ENCODE assay signal across 15 cellular contexts in the genomic region with DNA sequence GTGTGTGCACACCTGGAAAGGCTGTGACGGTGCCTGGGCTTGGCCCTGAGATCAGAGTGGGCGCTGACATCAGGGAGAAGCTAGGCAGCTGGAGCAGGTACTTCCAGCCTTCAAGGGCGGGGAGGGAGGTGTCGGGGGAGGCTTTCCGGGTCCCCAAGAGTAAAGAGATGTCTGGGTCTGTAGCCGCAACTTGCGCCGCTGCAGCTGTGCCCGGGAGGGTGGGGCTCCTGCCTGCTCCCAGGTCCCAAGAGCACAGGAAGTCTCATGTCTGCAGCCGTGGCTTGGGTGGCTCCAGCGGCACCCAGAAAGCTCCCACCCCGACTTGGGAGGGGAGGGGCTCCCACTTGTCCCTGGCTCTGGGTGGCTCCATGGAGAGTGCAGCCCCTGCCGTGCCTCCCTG.
A peak's percentile ranks its signal among the peaks of the same experiment; 100 is the strongest.
DNase-seq lines count a peak whose midpoint lies in the region; ATAC-seq and TF ChIP-seq lines count a peak whose summit lies in the region.
"Had no signal": no experiment of that assay in that cellular context is flagged by ENCODE, and none has a peak within 500 bp of the region (broad histone marks: within the 10 kb centered on the region; RNA-seq: fewer than 3 reads in every experiment).

No MANE protein-coding gene starts in this region.

- H3K56ac ChIP-seq in H9 (ENCODE audit: insufficient read length, low read depth, low read length), result no peak overlapping the region

- peak; percentile 47 for DNase-seq in activated CD8-positive, alpha-beta memory T cell treated with anti-CD3 and anti-CD28 coated beads, Interleukin-2, amount 10 ng/mL, durations not matched to agents 7 days and 5 days
- no peak for DNase-seq in activated CD8-positive, alpha-beta memory T cell treated with anti-CD3 and anti-CD28 coated beads for 24 hours
- DNase-seq in H9, result peak; percentile 29
- peak; percentile 32 for DNase-seq in activated CD4-positive, alpha-beta memory T cell treated with anti-CD3 and anti-CD28 coated beads, Interleukin-2, amount 10 ng/mL, durations not matched to agents 7 days and 5 days
- DNase-seq in naive thymus-derived CD4-positive, alpha-beta T cell, result peak in 7 of 9 donors; percentile 28 to 69 (median 53)
- no peak for DNase-seq in NCI-H446 treated with DMSO at 0.1 percent for 48 hours (lab: John Stamatoyannopoulos, UW)
- no peak for DNase-seq in NCI-H526 treated with DMSO at 0.1 percent for 48 hours (lab: John Stamatoyannopoulos, UW)
- DNase-seq: activated B cell treated with CpG ODN at 0.5 μM for 24 hours, colonic mucosa, COR-L47, foreskin melanocyte, left colon, NCI-H1436 had no signal

- intact Hi-C loops in naive thymus-derived CD4-positive, alpha-beta T cell (cut with micrococcal nuclease), result no loop called here

- no peak overlapping the region for H3T11ph ChIP-seq in H9 (ENCODE audit: low read length)

- no peak overlapping the region for H3K14ac ChIP-seq in H9 (ENCODE audit: insufficient read depth, low read length)

- no peak overlapping the region for H3K4ac ChIP-seq in H9 (ENCODE audit: low read depth, low read length)

- H3K36me3 ChIP-seq in naive thymus-derived CD4-positive, alpha-beta T cell (ENCODE audit: control insufficient read depth in 2 of 3, insufficient read depth in 3 of 3, low read length in 3 of 3), result no peaks in the 10 kb centered on the region
- H3K36me3 ChIP-seq: colonic mucosa, neutrophil had no signal

- no peak overlapping the region for H3K18ac ChIP-seq in H9 (ENCODE audit: insufficient read length, low read depth, low read length)

- no peak overlapping the region for H2AK5ac ChIP-seq in H9 (ENCODE audit: insufficient read length, low read length)

- H3K4me1 ChIP-seq in H9 (ENCODE audit: insufficient read depth, low read length), result no peaks in the 10 kb centered on the region
- H3K4me1 ChIP-seq in naive thymus-derived CD4-positive, alpha-beta T cell (ENCODE audit: control insufficient read depth in 2 of 2, insufficient read depth in 2 of 2, low read length in 2 of 2), result peaks cover 17 to 53% of the 10 kb centered on the region in 2 donors
- H3K4me1 ChIP-seq: colonic mucosa had no signal

- no peak overlapping the region for H2BK15ac ChIP-seq in H9 (ENCODE audit: low read depth, low read length)

- POLR2A ChIA-PET in activated CD4-positive, alpha-beta memory T cell treated with anti-CD3 and anti-CD28 coated beads, Interleukin-2, amount 10 ng/mL, durations not matched to agents 7 days and 5 days (lab: Charles Lee), result interaction anchor here (0.8 to 1.4 kb wide), 2 partner anchors 11 to 102 kb away, joined by 3 read pairs; no protein-coding TSS in a partner anchor
- POLR2A ChIA-PET in naive thymus-derived CD4-positive, alpha-beta T cell (lab: Charles Lee), result interaction anchor here (0.7 to 3.8 kb wide), 5 partner anchors 8 to 28 kb away, joined by 5 to 34 read pairs (median 7); no protein-coding TSS in a partner anchor

- H3K9me3 Mint-ChIP-seq in activated CD8-positive, alpha-beta memory T cell treated with anti-CD3 and anti-CD28 coated beads, Interleukin-2, amount 10 ng/mL, durations not matched to agents 7 days and 5 days (ENCODE audit: low read depth), result no peaks in the 10 kb centered on the region
- H3K9me3 Mint-ChIP-seq in H9, result 0 out of 5 replicates have a peak, but pooled peaks cover 0 to 2% of the 10 kb centered on the region in 2 experiments
- H3K9me3 Mint-ChIP-seq in activated CD4-positive, alpha-beta memory T cell treated with anti-CD3 and anti-CD28 coated beads, Interleukin-2, amount 10 ng/mL, durations not matched to agents 7 days and 5 days, result no peaks in the 10 kb centered on the region
- no peaks in the 10 kb centered on the region for H3K9me3 Mint-ChIP-seq in naive thymus-derived CD4-positive, alpha-beta T cell
- H3K9me3 Mint-ChIP-seq: activated B cell treated with CpG ODN at 0.5 μM for 24 hours had no signal

- no peak overlapping the region for H4K5ac ChIP-seq in H9 (ENCODE audit: insufficient read length, low read depth, low read length)

- no CpG with 5 or more reads among the region's 13 CpGs for WGBS in H9 (ENCODE audit: extremely low coverage, insufficient read length, low lambda C conversion rate)

- H2AFZ ChIP-seq in H9 (ENCODE audit: low read length), result no peak overlapping the region

- H4K91ac ChIP-seq in H9 (ENCODE audit: insufficient read length, low read depth, low read length), result no peak overlapping the region

- no peak overlapping the region for H3K9ac ChIP-seq in H9 (ENCODE audit: extremely low read depth, insufficient read length, low read length)

- H3K4me3 ChIP-seq in naive thymus-derived CD4-positive, alpha-beta T cell (ENCODE audit: low read length), result no peak overlapping the region
- H3K4me3 ChIP-seq: colonic mucosa had no signal

- CTCF ChIA-PET in activated CD8-positive, alpha-beta memory T cell treated with anti-CD3 and anti-CD28 coated beads, Interleukin-2, amount 10 ng/mL, durations not matched to agents 7 days and 5 days (lab: Charles Lee), result interaction anchor here (0.8 to 1.3 kb wide), 3 partner anchors 11 to 15 kb away, joined by 3 to 5 read pairs (median 4); no protein-coding TSS in a partner anchor
- CTCF ChIA-PET in activated CD4-positive, alpha-beta memory T cell treated with anti-CD3 and anti-CD28 coated beads, Interleukin-2, amount 10 ng/mL, durations not matched to agents 7 days and 5 days (lab: Charles Lee), result no interaction called here
- CTCF ChIA-PET in naive thymus-derived CD4-positive, alpha-beta T cell (lab: Charles Lee), result interaction anchor here (0.7 to 1.1 kb wide), 2 partner anchors 40 to 1083 kb away, joined by 3 read pairs; no protein-coding TSS in a partner anchor

- H4K8ac ChIP-seq in H9 (replicated peaks; ENCODE audit: insufficient read length, low read depth, low read length), result no peak overlapping the region

- ATAC-seq in activated CD8-positive, alpha-beta memory T cell treated with anti-CD3 and anti-CD28 coated beads, Interleukin-2, amount 10 ng/mL, durations not matched to agents 7 days and 5 days, result peak; percentile 46
- ATAC-seq in naive thymus-derived CD4-positive, alpha-beta T cell, result peak; percentile 62
- ATAC-seq in HG02938 (IDR thresholded peaks at IDR 0.05; ENCODE audit: unreplicated experiment), result no peak
- ATAC-seq: left colon had no signal

- H2BK5ac ChIP-seq in H9 (ENCODE audit: insufficient read length, low read length), result no peak overlapping the region

- H3K4me3 Mint-ChIP-seq in activated CD8-positive, alpha-beta memory T cell treated with anti-CD3 and anti-CD28 coated beads, Interleukin-2, amount 10 ng/mL, durations not matched to agents 7 days and 5 days, result peak overlapping the region; percentile 17
- H3K4me3 Mint-ChIP-seq in H9, result no peak overlapping the region
- H3K4me3 Mint-ChIP-seq in activated CD4-positive, alpha-beta memory T cell treated with anti-CD3 and anti-CD28 coated beads, Interleukin-2, amount 10 ng/mL, durations not matched to agents 7 days and 5 days, result no peak overlapping the region
- peak overlapping the region; percentile 62 to 87 (median 76) for H3K4me3 Mint-ChIP-seq in naive thymus-derived CD4-positive, alpha-beta T cell
- H3K4me3 Mint-ChIP-seq: activated B cell treated with CpG ODN at 0.5 μM for 24 hours had no signal

- H3K4me2 ChIP-seq in H9 (ENCODE audit: insufficient read depth, insufficient read length, low read length), result no peak overlapping the region

- peak overlapping the region; percentile 30 for H3K27ac Mint-ChIP-seq in activated CD8-positive, alpha-beta memory T cell treated with anti-CD3 and anti-CD28 coated beads, Interleukin-2, amount 10 ng/mL, durations not matched to agents 7 days and 5 days
- H3K27ac Mint-ChIP-seq in H9, result no peak overlapping the region
- peak overlapping the region; percentile 41 for H3K27ac Mint-ChIP-seq in activated CD4-positive, alpha-beta memory T cell treated with anti-CD3 and anti-CD28 coated beads, Interleukin-2, amount 10 ng/mL, durations not matched to agents 7 days and 5 days
- peak overlapping the region in 8 of 9 donors; percentile 85 to 98 (median 90) for H3K27ac Mint-ChIP-seq in naive thymus-derived CD4-positive, alpha-beta T cell
- H3K27ac Mint-ChIP-seq: activated B cell treated with CpG ODN at 0.5 μM for 24 hours had no signal

- H3K27me3 ChIP-seq in H9 (ENCODE audit: insufficient read depth, low read length), result no peaks in the 10 kb centered on the region
- H3K27me3 ChIP-seq in naive thymus-derived CD4-positive, alpha-beta T cell (ENCODE audit: control insufficient read depth in 2 of 2, insufficient read depth in 2 of 2, low read length in 2 of 2), result no peaks in the 10 kb centered on the region
- H3K27me3 ChIP-seq: colonic mucosa had no signal

- no peak overlapping the region for H3K23ac ChIP-seq in H9 (ENCODE audit: insufficient read length, low read depth, low read length)

- H3K9me3 ChIP-seq in H9 (ENCODE audit: control insufficient read depth, low read depth, low read length), result no peaks in the 10 kb centered on the region
- H3K9me3 ChIP-seq in naive thymus-derived CD4-positive, alpha-beta T cell (ENCODE audit: control insufficient read depth in 2 of 3, low read length in 3 of 3), result no peaks in the 10 kb centered on the region
- H3K9me3 ChIP-seq: colonic mucosa, neutrophil had no signal

- TF ChIP-seq CTCF in H9 (conservative IDR thresholded peaks at IDR 0.05), result no peak

- H3K79me2 ChIP-seq in H9 (ENCODE audit: insufficient read depth, low read length), result no peaks in the 10 kb centered on the region

- no peaks in the 10 kb centered on the region for H4K20me1 ChIP-seq in H9 (ENCODE audit: control insufficient read depth, insufficient read depth, insufficient read length)

- H2BK20ac ChIP-seq in H9 (ENCODE audit: low read depth, low read length, poor library complexity, severe bottlenecking), result no peak overlapping the region

- no peak overlapping the region for H2BK12ac ChIP-seq in H9 (ENCODE audit: insufficient read length, low read depth, low read length)

- H2BK120ac ChIP-seq in H9 (ENCODE audit: low read depth, low read length, poor library complexity, severe bottlenecking), result no peak overlapping the region

- no peaks in the 10 kb centered on the region for H3K79me1 ChIP-seq in H9 (ENCODE audit: insufficient read depth, low read depth, low read length, poor library complexity, severe bottlenecking)

- H3K27ac ChIP-seq in H9 (ENCODE audit: insufficient read length, low read depth, low read length), result no peak overlapping the region
- H3K27ac ChIP-seq in naive thymus-derived CD4-positive, alpha-beta T cell (ENCODE audit: low read depth, low read length), result peak overlapping the region; percentile 52
- H3K27ac ChIP-seq: colonic mucosa, neutrophil had no signal

- H3K27me3 Mint-ChIP-seq in activated CD8-positive, alpha-beta memory T cell treated with anti-CD3 and anti-CD28 coated beads, Interleukin-2, amount 10 ng/mL, durations not matched to agents 7 days and 5 days, result peaks cover 11% of the 10 kb centered on the region
- peaks cover 2% of the 10 kb centered on the region; the same call in 1 of the 2 replicates for H3K27me3 Mint-ChIP-seq in H9 (ENCODE audit: low read depth)
- peaks cover 11% of the 10 kb centered on the region for H3K27me3 Mint-ChIP-seq in activated CD4-positive, alpha-beta memory T cell treated with anti-CD3 and anti-CD28 coated beads, Interleukin-2, amount 10 ng/mL, durations not matched to agents 7 days and 5 days
- peaks cover 0 to 34% (median 0%) of the 10 kb centered on the region in 5 donors for H3K27me3 Mint-ChIP-seq in naive thymus-derived CD4-positive, alpha-beta T cell

- no peaks in the 10 kb centered on the region for H3K23me2 ChIP-seq in H9 (ENCODE audit: insufficient read length, low read depth, low read length, poor library complexity, severe bottlenecking)

- peaks cover 30% of the 10 kb centered on the region for H3K4me1 Mint-ChIP-seq in activated CD8-positive, alpha-beta memory T cell treated with anti-CD3 and anti-CD28 coated beads, Interleukin-2, amount 10 ng/mL, durations not matched to agents 7 days and 5 days
- H3K4me1 Mint-ChIP-seq in H9, result peaks cover 4 to 7% of the 10 kb centered on the region in 2 experiments
- H3K4me1 Mint-ChIP-seq in activated CD4-positive, alpha-beta memory T cell treated with anti-CD3 and anti-CD28 coated beads, Interleukin-2, amount 10 ng/mL, durations not matched to agents 7 days and 5 days, result peaks cover 38% of the 10 kb centered on the region
- H3K4me1 Mint-ChIP-seq in naive thymus-derived CD4-positive, alpha-beta T cell, result peaks cover 27 to 92% (median 81%) of the 10 kb centered on the region in 7 donors
- H3K4me1 Mint-ChIP-seq: activated B cell treated with CpG ODN at 0.5 μM for 24 hours had no signal

- H3K36me3 Mint-ChIP-seq in activated CD8-positive, alpha-beta memory T cell treated with anti-CD3 and anti-CD28 coated beads, Interleukin-2, amount 10 ng/mL, durations not matched to agents 7 days and 5 days, result peaks cover 3% of the 10 kb centered on the region
- no peaks in the 10 kb centered on the region for H3K36me3 Mint-ChIP-seq in H9 (ENCODE audit: insufficient read depth in 1 of 3, low read depth in 3 of 3)
- H3K36me3 Mint-ChIP-seq in activated CD4-positive, alpha-beta memory T cell treated with anti-CD3 and anti-CD28 coated beads, Interleukin-2, amount 10 ng/mL, durations not matched to agents 7 days and 5 days (ENCODE audit: low read depth), result no peaks in the 10 kb centered on the region
- H3K36me3 Mint-ChIP-seq in naive thymus-derived CD4-positive, alpha-beta T cell, result peaks cover 0 to 9% (median 0%) of the 10 kb centered on the region in 5 donors

Comparison
In these comparisons a context has a peak if more than half of its experiments do, and no peak if none do; other contexts are left out.
1. DNase-seq: peak in activated CD8-positive, alpha-beta memory T cell treated with anti-CD3 and anti-CD28 coated beads, Interleukin-2, amount 10 ng/mL, durations not matched to agents 7 days and 5 days (single experiment), H9 (single experiment), activated CD4-positive, alpha-beta memory T cell treated with anti-CD3 and anti-CD28 coated beads, Interleukin-2, amount 10 ng/mL, durations not matched to agents 7 days and 5 days (single experiment) and naive thymus-derived CD4-positive, alpha-beta T cell (7 of 9); none in activated CD8-positive, alpha-beta memory T cell treated with anti-CD3 and anti-CD28 coated beads for 24 hours (single experiment), NCI-H446 treated with DMSO at 0.1 percent for 48 hours (single experiment) and NCI-H526 treated with DMSO at 0.1 percent for 48 hours (single experiment).
2. H3K27ac Mint-ChIP-seq: peak in activated CD8-positive, alpha-beta memory T cell treated with anti-CD3 and anti-CD28 coated beads, Interleukin-2, amount 10 ng/mL, durations not matched to agents 7 days and 5 days (single experiment), activated CD4-positive, alpha-beta memory T cell treated with anti-CD3 and anti-CD28 coated beads, Interleukin-2, amount 10 ng/mL, durations not matched to agents 7 days and 5 days (single experiment) and naive thymus-derived CD4-positive, alpha-beta T cell (8 of 9); none in H9 (0 of 3).
3. H3K4me3 Mint-ChIP-seq: peak in activated CD8-positive, alpha-beta memory T cell treated with anti-CD3 and anti-CD28 coated beads, Interleukin-2, amount 10 ng/mL, durations not matched to agents 7 days and 5 days (single experiment) and naive thymus-derived CD4-positive, alpha-beta T cell (10 of 10); none in H9 (0 of 2) and activated CD4-positive, alpha-beta memory T cell treated with anti-CD3 and anti-CD28 coated beads, Interleukin-2, amount 10 ng/mL, durations not matched to agents 7 days and 5 days (single experiment).